Comparison of ENCODE assay signal across 16 cellular contexts in the genomic region with DNA sequence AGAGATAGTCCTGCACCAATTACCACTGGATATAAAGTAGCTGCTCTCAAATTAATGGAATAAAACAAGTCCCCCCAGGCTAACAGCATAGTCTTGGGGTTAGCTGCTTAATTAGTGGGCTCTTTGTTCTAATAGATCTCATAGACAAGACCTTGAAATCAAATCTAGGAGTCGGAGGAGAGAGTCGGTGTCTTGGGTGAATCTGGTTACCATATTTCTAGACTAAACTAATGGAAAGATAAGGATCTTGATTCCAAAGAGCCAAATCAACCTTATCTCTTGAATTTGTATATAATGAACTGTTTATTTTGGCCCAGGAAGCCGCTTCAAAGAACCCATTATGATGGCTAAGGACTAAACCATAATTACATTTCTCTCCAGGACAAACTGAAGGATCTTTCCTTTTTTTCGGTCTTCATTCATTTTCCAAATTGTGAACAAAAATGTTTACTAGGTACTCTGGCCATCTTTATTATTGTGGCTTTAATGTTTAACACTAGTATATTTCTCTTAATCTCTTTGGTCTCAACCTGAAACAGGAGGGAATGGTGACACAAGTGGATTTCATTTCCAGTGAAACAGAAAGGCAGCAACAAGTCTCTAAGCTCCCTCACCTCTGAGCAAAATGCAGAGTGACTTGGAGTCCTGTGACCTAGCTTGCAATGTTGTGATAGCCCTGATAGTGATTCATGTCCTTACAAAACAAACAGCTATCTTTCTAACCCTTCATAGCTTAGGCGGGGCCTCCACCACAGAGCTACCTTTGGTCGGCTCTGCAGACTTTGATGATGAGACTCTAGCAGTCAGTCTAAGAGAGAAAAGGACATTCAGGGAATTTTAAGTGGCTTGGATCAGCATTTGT.
DNase-seq lines count a peak whose midpoint lies in the region; ATAC-seq and TF ChIP-seq lines count a peak whose summit lies in the region.
"Had no signal": no experiment of that assay in that cellular context is flagged by ENCODE, and none has a peak within 500 bp of the region (broad histone marks: within the 10 kb centered on the region; RNA-seq: fewer than 3 reads in every experiment).

No MANE protein-coding gene starts in this region.

- DNase-seq in HFFc6 (peak; percentile 16), OCI-M1 (lab: John Stamatoyannopoulos, UW) (peak; percentile 97), epithelial cell of proximal tubule (ENCODE audit: low read depth) (peak; percentile 41), progenitor cell of endocrine pancreas (ENCODE audit: low spot score, unreplicated experiment) (no peak), cerebellar cortex (ENCODE audit: low spot score) (no peak), NCI-H1930 (lab: John Stamatoyannopoulos, UW) (no peak)
- DNase-seq: activated CD4-positive, CD25-positive, alpha-beta regulatory T cell; activated CD8-positive, alpha-beta memory T cell treated with anti-CD3 and anti-CD28 coated beads, Interleukin-2, amount 50 U/mL, for 48 hours; activated naive CD8-positive, alpha-beta T cell treated with anti-CD3 and anti-CD28 coated beads, Interleukin-2, amount 10 ng/mL, durations not matched to agents 7 days and 5 days; CD4-positive, alpha-beta memory T cell; hippocampal formation; NCI-H2029; substantia nigra had no signal

- H3K27ac Mint-ChIP-seq in HFFc6 (peak overlapping the region; percentile 51), progenitor cell of endocrine pancreas (peak overlapping the region; percentile 45)
- H3K27ac Mint-ChIP-seq: activated naive CD8-positive, alpha-beta T cell treated with anti-CD3 and anti-CD28 coated beads, Interleukin-2, amount 10 ng/mL, durations not matched to agents 7 days and 5 days; CD4-positive, alpha-beta memory T cell had no signal

- H3K27me3 Mint-ChIP-seq in HFFc6 (ENCODE audit: insufficient read depth) (0 out of 2 replicates have a peak, but pooled peaks cover 2% of the 10 kb centered on the region), progenitor cell of endocrine pancreas (no peaks in the 10 kb centered on the region)

- H3K4me3 ChIP-seq in epithelial cell of proximal tubule (ENCODE audit: low read depth, low read length) = no peak overlapping the region
- H3K4me3 ChIP-seq: SK-N-MC had no signal

- peaks cover 9% of the 10 kb centered on the region for H3K9me3 Mint-ChIP-seq in HFFc6
- H3K9me3 Mint-ChIP-seq in progenitor cell of endocrine pancreas (ENCODE audit: low read depth) = peaks cover 8% of the 10 kb centered on the region

- H3K36me3 Mint-ChIP-seq in HFFc6 (ENCODE audit: low read depth) (peaks cover 9% of the 10 kb centered on the region), progenitor cell of endocrine pancreas (ENCODE audit: insufficient read depth) (peaks cover 3% of the 10 kb centered on the region)
- H3K36me3 Mint-ChIP-seq: activated naive CD8-positive, alpha-beta T cell treated with anti-CD3 and anti-CD28 coated beads, Interleukin-2, amount 10 ng/mL, durations not matched to agents 7 days and 5 days had no signal

- H3K4me1 Mint-ChIP-seq in HFFc6 (ENCODE audit: low read depth) (peaks cover 29% of the 10 kb centered on the region), progenitor cell of endocrine pancreas (ENCODE audit: low read depth) (peaks cover 12% of the 10 kb centered on the region)
- H3K4me1 Mint-ChIP-seq: CD4-positive, alpha-beta memory T cell had no signal

- H3K4me3 Mint-ChIP-seq in HFFc6 = no peak overlapping the region; the same call in 1 of the 2 replicates
- H3K4me3 Mint-ChIP-seq in progenitor cell of endocrine pancreas (ENCODE audit: low read depth) = no peak overlapping the region
- H3K4me3 Mint-ChIP-seq: activated naive CD8-positive, alpha-beta T cell treated with anti-CD3 and anti-CD28 coated beads, Interleukin-2, amount 10 ng/mL, durations not matched to agents 7 days and 5 days; CD4-positive, alpha-beta memory T cell had no signal

- no peak for ATAC-seq in HG02870 (IDR thresholded peaks at IDR 0.05; ENCODE audit: unreplicated experiment)
- ATAC-seq: esophagus mucosa had no signal

- TF ChIP-seq CTCF in HFFc6 (IDR thresholded peaks at IDR 0.05) = no peak
- no peak for TF ChIP-seq CTCF in epithelial cell of proximal tubule (conservative IDR thresholded peaks at IDR 0.05; ENCODE audit: low read depth, low read length)
- TF ChIP-seq CTCF in progenitor cell of endocrine pancreas (IDR thresholded peaks at IDR 0.05; ENCODE audit: unreplicated experiment) = no peak

Comparison
In these comparisons a context has a peak if more than half of its experiments do, and no peak if none do; other contexts are left out.
1. DNase-seq: peak in HFFc6 (single experiment), OCI-M1 (single experiment) and epithelial cell of proximal tubule (single experiment); none in progenitor cell of endocrine pancreas (single experiment), cerebellar cortex (single experiment) and NCI-H1930 (0 of 2).